Comparison of ENCODE assay signal across 7 cellular contexts in the genomic region with DNA sequence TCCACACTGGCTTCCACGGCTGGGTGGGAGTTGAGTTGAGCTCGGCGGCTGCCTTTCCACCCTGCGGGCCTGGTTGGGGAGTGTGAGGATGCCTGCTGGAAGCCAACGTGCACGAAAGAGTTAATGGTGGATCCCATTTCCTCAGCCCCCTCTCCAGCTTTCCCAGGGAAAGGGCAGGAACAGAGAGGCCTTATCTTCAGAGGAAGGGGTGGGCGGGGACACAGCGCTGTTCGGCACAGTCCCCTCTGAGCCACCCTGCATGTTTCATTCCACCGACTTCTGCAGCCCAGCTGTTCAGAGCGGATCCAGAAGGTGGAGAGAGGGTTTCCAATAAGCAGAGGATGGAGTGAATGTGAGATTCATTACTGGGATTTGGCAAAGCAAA.
A peak's percentile ranks its signal among the peaks of the same experiment; 100 is the strongest.
DNase-seq lines count a peak whose midpoint lies in the region; ATAC-seq and TF ChIP-seq lines count a peak whose summit lies in the region.

No MANE protein-coding gene starts in this region.

- H3K4me3 ChIP-seq in HUES6 (ENCODE audit: low read depth, low read length): peak overlapping the region; percentile 26; the same call in 1 of the 2 replicates
- peak overlapping the region; percentile 56 for H3K4me3 ChIP-seq in left ventricle myocardium inferior

- peaks cover 90% of the 10 kb centered on the region for H3K4me1 Mint-ChIP-seq in activated CD4-positive, alpha-beta memory T cell treated with anti-CD3 and anti-CD28 coated beads, Interleukin-2, amount 10 ng/mL, durations not matched to agents 7 days and 5 days
- peaks cover 72 to 96% of the 10 kb centered on the region in 2 donors for H3K4me1 Mint-ChIP-seq in stimulated activated naive B cell treated with anti-CD40 and anti-IgM and Interleukin-4, amounts not matched to agents 10 μg/mL and 1 μg/mL and 100 μg/mL, for 72 hours

- no peaks in the 10 kb centered on the region for H3K27me3 ChIP-seq in HUES6 (ENCODE audit: control insufficient read depth, insufficient read depth, low read length)
- no peaks in the 10 kb centered on the region for H3K27me3 ChIP-seq in left ventricle myocardium inferior (ENCODE audit: low read depth)

- CTCF ChIA-PET in activated CD4-positive, alpha-beta memory T cell treated with anti-CD3 and anti-CD28 coated beads, Interleukin-2, amount 10 ng/mL, durations not matched to agents 7 days and 5 days (lab: Charles Lee): interaction anchor here (0.6 to 1.1 kb wide), 2 partner anchors 35 to 186 kb away, joined by 3 to 4 read pairs; no protein-coding TSS in a partner anchor

- intact Hi-C loops in left ventricle myocardium inferior (cut with micrococcal nuclease): no loop called here

- H3K36me3 Mint-ChIP-seq in activated CD4-positive, alpha-beta memory T cell treated with anti-CD3 and anti-CD28 coated beads, Interleukin-2, amount 10 ng/mL, durations not matched to agents 7 days and 5 days (ENCODE audit: low read depth): peaks cover 38% of the 10 kb centered on the region
- peaks cover 0 to 7% of the 10 kb centered on the region in 2 donors for H3K36me3 Mint-ChIP-seq in stimulated activated naive B cell treated with anti-CD40 and anti-IgM and Interleukin-4, amounts not matched to agents 10 μg/mL and 1 μg/mL and 100 μg/mL, for 72 hours

- no peaks in the 10 kb centered on the region for H3K36me3 ChIP-seq in HUES6 (ENCODE audit: control insufficient read depth, insufficient read depth, low read length)
- H3K36me3 ChIP-seq in left ventricle myocardium inferior: no peaks in the 10 kb centered on the region

- no peak for ATAC-seq in stimulated activated naive B cell treated with anti-CD40 and anti-IgM and Interleukin-4, amounts not matched to agents 10 μg/mL and 1 μg/mL and 100 μg/mL, for 72 hours (replicated peaks)
- ATAC-seq in HG03354 (IDR thresholded peaks at IDR 0.05; ENCODE audit: poor library complexity, severe bottlenecking, unreplicated experiment) (no peak), HG02885 (IDR thresholded peaks at IDR 0.05; ENCODE audit: poor library complexity, unreplicated experiment) (no peak)

- peak overlapping the region; percentile 44 for H3K27ac Mint-ChIP-seq in activated CD4-positive, alpha-beta memory T cell treated with anti-CD3 and anti-CD28 coated beads, Interleukin-2, amount 10 ng/mL, durations not matched to agents 7 days and 5 days
- H3K27ac Mint-ChIP-seq in stimulated activated naive B cell treated with anti-CD40 and anti-IgM and Interleukin-4, amounts not matched to agents 10 μg/mL and 1 μg/mL and 100 μg/mL, for 72 hours: peak overlapping the region; percentile 62

- TF ChIP-seq CTCF in left ventricle myocardium inferior (IDR thresholded peaks at IDR 0.05; ENCODE audit: borderline replicate concordance): peak; percentile 12
- no peak for TF ChIP-seq CTCF in GM10266 (IDR thresholded peaks at IDR 0.05; ENCODE audit: control insufficient read depth, insufficient read depth, low read depth, missing control alignments)

- H3K9me3 ChIP-seq in HUES6 (ENCODE audit: control insufficient read depth, insufficient read depth, low read depth, low read length) (no peaks in the 10 kb centered on the region), left ventricle myocardium inferior (replicated peaks) (no peaks in the 10 kb centered on the region)

- peak overlapping the region; percentile 47 for H3K4me3 Mint-ChIP-seq in activated CD4-positive, alpha-beta memory T cell treated with anti-CD3 and anti-CD28 coated beads, Interleukin-2, amount 10 ng/mL, durations not matched to agents 7 days and 5 days
- peak overlapping the region in 1 of 2 donors; percentile 32 for H3K4me3 Mint-ChIP-seq in stimulated activated naive B cell treated with anti-CD40 and anti-IgM and Interleukin-4, amounts not matched to agents 10 μg/mL and 1 μg/mL and 100 μg/mL, for 72 hours

- no peaks in the 10 kb centered on the region for H3K27me3 Mint-ChIP-seq in activated CD4-positive, alpha-beta memory T cell treated with anti-CD3 and anti-CD28 coated beads, Interleukin-2, amount 10 ng/mL, durations not matched to agents 7 days and 5 days
- no peaks in the 10 kb centered on the region for H3K27me3 Mint-ChIP-seq in stimulated activated naive B cell treated with anti-CD40 and anti-IgM and Interleukin-4, amounts not matched to agents 10 μg/mL and 1 μg/mL and 100 μg/mL, for 72 hours

- no peak for DNase-seq in activated CD4-positive, alpha-beta memory T cell treated with anti-CD3 and anti-CD28 coated beads, Interleukin-2, amount 10 ng/mL, durations not matched to agents 7 days and 5 days
- DNase-seq in left ventricle myocardium inferior: peak; percentile 77
- no peak for DNase-seq in stimulated activated naive B cell treated with anti-CD40 and anti-IgM and Interleukin-4, amounts not matched to agents 10 μg/mL and 1 μg/mL and 100 μg/mL, for 72 hours
- no peak for DNase-seq in GM10266 (ENCODE audit: extremely low spot score)

- POLR2A ChIA-PET in activated CD4-positive, alpha-beta memory T cell treated with anti-CD3 and anti-CD28 coated beads, Interleukin-2, amount 10 ng/mL, durations not matched to agents 7 days and 5 days (lab: Charles Lee): interaction anchor here (0.6 to 2.3 kb wide), 3 partner anchors 9 to 346 kb away, joined by 4 to 10 read pairs (median 7); no protein-coding TSS in a partner anchor

- H3K27ac ChIP-seq in HUES6 (ENCODE audit: low read depth, low read length) (no peak overlapping the region; the same call in 1 of the 2 replicates), left ventricle myocardium inferior (replicated peaks) (peak overlapping the region; percentile 76)

- H3K9ac ChIP-seq in HUES6 (ENCODE audit: low read length): peak overlapping the region; percentile 54

- H3K9me3 Mint-ChIP-seq in activated CD4-positive, alpha-beta memory T cell treated with anti-CD3 and anti-CD28 coated beads, Interleukin-2, amount 10 ng/mL, durations not matched to agents 7 days and 5 days: no peaks in the 10 kb centered on the region
- no peaks in the 10 kb centered on the region for H3K9me3 Mint-ChIP-seq in stimulated activated naive B cell treated with anti-CD40 and anti-IgM and Interleukin-4, amounts not matched to agents 10 μg/mL and 1 μg/mL and 100 μg/mL, for 72 hours

- H3K4me1 ChIP-seq in HUES6 (ENCODE audit: control insufficient read depth, insufficient read depth, low read length) (peaks cover 70% of the 10 kb centered on the region), left ventricle myocardium inferior (peaks cover 98% of the 10 kb centered on the region)
